ENCODE assay signal across 8 cellular contexts in the genomic region with DNA sequence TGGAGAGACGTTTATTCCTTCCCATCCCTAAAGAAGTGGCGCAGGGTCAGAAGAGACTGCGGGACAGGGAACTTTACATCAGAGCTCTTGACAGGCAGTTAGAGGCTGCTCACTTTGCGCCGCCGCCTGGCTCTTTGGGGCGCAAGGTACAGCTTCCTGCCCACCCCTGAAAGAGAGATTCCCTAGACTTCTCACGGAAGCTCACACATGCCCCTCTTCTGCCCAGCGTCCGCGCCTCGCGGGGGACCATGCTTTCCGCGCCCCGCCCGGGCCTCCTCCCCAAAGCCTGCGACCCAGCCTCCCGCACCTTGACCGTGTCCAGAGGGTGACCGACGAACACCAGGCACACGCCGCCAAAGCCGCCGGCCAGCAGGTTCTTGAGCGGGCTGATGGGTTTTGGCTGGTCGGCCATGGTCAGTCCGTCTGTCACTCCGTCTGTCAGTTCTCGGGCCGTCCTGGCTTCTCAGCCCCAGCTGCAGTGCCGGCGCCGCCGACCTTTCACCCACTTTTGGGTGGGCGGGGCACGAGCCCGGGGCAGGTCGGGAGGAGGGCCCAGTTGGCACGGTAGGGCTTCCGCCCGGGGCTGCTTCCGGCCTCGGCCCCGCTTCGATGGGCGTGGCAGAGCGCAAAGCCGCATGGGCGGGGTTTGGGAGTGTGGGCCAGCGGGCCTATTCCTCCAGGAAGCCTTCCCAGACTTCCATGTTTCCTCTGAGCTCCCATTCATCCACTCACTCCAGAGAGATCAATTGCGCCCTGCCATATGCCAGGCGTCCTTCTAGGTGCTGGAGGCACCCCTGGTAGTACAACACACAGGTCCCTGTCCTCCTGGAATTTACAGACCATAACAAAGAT. TPM values are rescaled to one million over a fixed set of nuclear protein-coding genes. Genes with fewer than 3 reads are reported as not detected.
DNase-seq lines count a peak whose midpoint lies in the region; ATAC-seq and TF ChIP-seq lines count a peak whose summit lies in the region.

A gene with protein sequence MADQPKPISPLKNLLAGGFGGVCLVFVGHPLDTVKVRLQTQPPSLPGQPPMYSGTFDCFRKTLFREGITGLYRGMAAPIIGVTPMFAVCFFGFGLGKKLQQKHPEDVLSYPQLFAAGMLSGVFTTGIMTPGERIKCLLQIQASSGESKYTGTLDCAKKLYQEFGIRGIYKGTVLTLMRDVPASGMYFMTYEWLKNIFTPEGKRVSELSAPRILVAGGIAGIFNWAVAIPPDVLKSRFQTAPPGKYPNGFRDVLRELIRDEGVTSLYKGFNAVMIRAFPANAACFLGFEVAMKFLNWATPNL (minus strand): TSS at position 500 of the 852 bp plus-strand sequence. CDS start 88 bp downstream, at position 412.

- no peaks in the 10 kb centered on the region for H3K27me3 ChIP-seq in suprapubic skin

- H3K4me3 Mint-ChIP-seq in activated naive CD4-positive, alpha-beta T cell treated with anti-CD3 and anti-CD28 coated beads, Interleukin-2, amount 10 ng/mL, durations not matched to agents 7 days and 5 days, result peak within 1 kb of the TSS; percentile 87

- peaks cover 23% of the 10 kb centered on the region for H3K4me1 ChIP-seq in suprapubic skin

- TF ChIP-seq CTCF in suprapubic skin (IDR thresholded peaks at IDR 0.05), result no peak

- H3K9me3 ChIP-seq in KOPT-K1 (ENCODE audit: insufficient read depth, low read length, poor library complexity, severe bottlenecking) (no peaks in the 10 kb centered on the region), SK-N-MC (ENCODE audit: low read depth, low read length) (no peaks in the 10 kb centered on the region), suprapubic skin (no peaks in the 10 kb centered on the region)

- no peaks in the 10 kb centered on the region for H3K36me3 ChIP-seq in KOPT-K1 (ENCODE audit: insufficient read depth, low read length)
- no peaks in the 10 kb centered on the region for H3K36me3 ChIP-seq in SK-N-MC (ENCODE audit: insufficient read depth, low read length)
- no peaks in the 10 kb centered on the region for H3K36me3 ChIP-seq in suprapubic skin

- H3K27ac ChIP-seq in KOPT-K1 (ENCODE audit: low read depth, low read length, poor library complexity, severe bottlenecking) (peak within 1 kb of the TSS; percentile 81), SK-N-MC (no peak within 1 kb of the TSS), suprapubic skin (peak within 1 kb of the TSS; percentile 75)

- TF ChIP-seq POLR2A in suprapubic skin (IDR thresholded peaks at IDR 0.05), result no peak

- DNase-seq in EL (peak; percentile 89), SK-N-MC (ENCODE audit: low read depth, low spot score) (no peak), glomerular endothelial cell (ENCODE audit: extremely low read depth, low read depth, low spot score) (no peak), occipital lobe (lab: John Stamatoyannopoulos, UW) (peak; percentile 20), suprapubic skin (ENCODE audit: low spot score in 2 of 2) (peak; percentile 93 to 94)
- DNase-seq in activated naive CD4-positive, alpha-beta T cell treated with anti-CD3 and anti-CD28 coated beads, Interleukin-2, amount 10 ng/mL, durations not matched to agents 7 days and 5 days, result peak; percentile 95

- H3K9me3 Mint-ChIP-seq in activated naive CD4-positive, alpha-beta T cell treated with anti-CD3 and anti-CD28 coated beads, Interleukin-2, amount 10 ng/mL, durations not matched to agents 7 days and 5 days, result no peaks in the 10 kb centered on the region

- no peak for TF ChIP-seq EP300 in suprapubic skin (IDR thresholded peaks at IDR 0.05)

- peaks cover 53% of the 10 kb centered on the region for H3K4me1 Mint-ChIP-seq in activated naive CD4-positive, alpha-beta T cell treated with anti-CD3 and anti-CD28 coated beads, Interleukin-2, amount 10 ng/mL, durations not matched to agents 7 days and 5 days

- H3K4me3 ChIP-seq in SK-N-MC (peak within 1 kb of the TSS; percentile 74), suprapubic skin (peak within 1 kb of the TSS; percentile 87)

- CTCF ChIA-PET in activated naive CD4-positive, alpha-beta T cell treated with anti-CD3 and anti-CD28 coated beads, Interleukin-2, amount 10 ng/mL, durations not matched to agents 7 days and 5 days (lab: Charles Lee), result interaction anchor here (0.6 to 2.1 kb wide), 8 partner anchors 9 to 159 kb away, joined by 3 to 16 read pairs (median 5); partner anchors contain the start of gene ARIH2

- H3K9ac ChIP-seq in SK-N-MC (ENCODE audit: insufficient read length), result no peak within 1 kb of the TSS

- H3K27ac Mint-ChIP-seq in activated naive CD4-positive, alpha-beta T cell treated with anti-CD3 and anti-CD28 coated beads, Interleukin-2, amount 10 ng/mL, durations not matched to agents 7 days and 5 days, result peak within 1 kb of the TSS; percentile 97

- no peaks in the 10 kb centered on the region for H3K27me3 Mint-ChIP-seq in activated naive CD4-positive, alpha-beta T cell treated with anti-CD3 and anti-CD28 coated beads, Interleukin-2, amount 10 ng/mL, durations not matched to agents 7 days and 5 days

- peaks cover 16% of the 10 kb centered on the region for H3K36me3 Mint-ChIP-seq in activated naive CD4-positive, alpha-beta T cell treated with anti-CD3 and anti-CD28 coated beads, Interleukin-2, amount 10 ng/mL, durations not matched to agents 7 days and 5 days

- peak; percentile 88 for ATAC-seq in GM21737 (IDR thresholded peaks at IDR 0.05; ENCODE audit: unreplicated experiment)

- 22% methylated on average over 5 of the region's 54 CpGs for WGBS in suprapubic skin

RNA-seq across cellular contexts. Expression of the gene that starts here (rescaled TPM):
- 13.9 and 17.0 TPM in 2 replicates for total RNA-seq in glomerular endothelial cell
- total RNA-seq in occipital lobe, result 10.3 TPM
- total RNA-seq in suprapubic skin, result 10 to 100 TPM; 11.3 to 23.7 (median 17.9) TPM

Comparison
In these comparisons a context has a peak if more than half of its experiments do, and no peak if none do; other contexts are left out.
1. DNase-seq: peak in EL (single experiment), activated naive CD4-positive, alpha-beta T cell treated with anti-CD3 and anti-CD28 coated beads, Interleukin-2, amount 10 ng/mL, durations not matched to agents 7 days and 5 days (single experiment), occipital lobe (single experiment) and suprapubic skin (2 of 2); none in SK-N-MC (single experiment) and glomerular endothelial cell (single experiment).